ENCODE assay signal across 18 cellular contexts in the genomic region with DNA sequence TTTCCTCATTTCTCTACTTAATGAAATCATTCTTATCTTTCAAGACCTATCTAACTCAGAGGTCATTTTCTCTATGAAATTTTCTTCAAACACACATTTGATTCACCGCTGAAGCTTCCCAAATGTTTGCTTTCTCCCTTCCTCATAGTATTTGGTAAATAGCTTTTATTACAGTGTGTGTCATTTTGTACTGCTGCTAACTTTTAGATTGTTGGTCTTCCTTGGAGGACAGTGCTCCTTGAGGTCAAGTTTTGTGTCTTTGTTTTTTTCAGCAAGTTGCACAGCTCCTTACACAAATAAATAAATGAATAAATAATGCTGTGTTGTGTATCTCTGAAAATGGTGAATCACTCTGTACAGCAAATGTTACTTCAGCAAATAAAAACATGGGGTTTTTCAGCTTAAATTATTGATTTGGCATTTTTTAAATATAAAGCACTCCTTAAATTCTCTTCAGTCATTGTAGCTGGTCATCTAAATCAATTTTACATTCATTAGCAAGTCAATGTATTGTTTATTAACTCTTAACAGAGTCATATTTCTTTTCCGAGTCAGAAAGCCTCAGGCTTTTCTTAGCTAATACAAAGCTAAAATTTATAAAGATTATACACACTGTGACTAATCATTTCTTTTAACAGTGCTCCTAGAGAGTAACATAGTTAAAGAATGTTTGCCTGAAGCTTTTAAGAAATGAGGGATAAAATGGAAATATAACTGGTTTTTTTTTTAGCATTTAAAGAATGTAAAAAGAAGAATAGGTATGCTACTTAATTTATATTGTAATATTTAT. TPM values are rescaled to one million over a fixed set of nuclear protein-coding genes. Genes with fewer than 3 reads are reported as not detected.
DNase-seq lines count a peak whose midpoint lies in the region; ATAC-seq lines count a peak whose summit lies in the region.
"Had no signal": no experiment of that assay in that cellular context is flagged by ENCODE, and none has a peak within 500 bp of the region (broad histone marks: within the 10 kb centered on the region; RNA-seq: fewer than 3 reads in every experiment).

No MANE protein-coding gene starts in this region.

- no peak overlapping the region for H3K14ac ChIP-seq in neuronal stem cell (ENCODE audit: low read length)

- intact Hi-C loops in cardiac septum (cut with DNase I): no loop called here

- H3K27ac ChIP-seq in GM23248 (no peak overlapping the region), SK-N-MC (no peak overlapping the region), neuronal stem cell (replicated peaks; ENCODE audit: low read length) (no peak overlapping the region)
- H3K27ac ChIP-seq: BLaER1 had no signal

- H3K18ac ChIP-seq in neuronal stem cell (ENCODE audit: low read length): no peak overlapping the region

- H3K4me2 ChIP-seq in GM23248 (ENCODE audit: unreplicated experiment) (peak overlapping the region; percentile 32), neuronal stem cell (ENCODE audit: insufficient read depth, low read length, poor library complexity, severe bottlenecking) (no peak overlapping the region)
- H3K4me2 ChIP-seq: BLaER1, SK-N-SH had no signal

- H3K23ac ChIP-seq in neuronal stem cell (ENCODE audit: low read depth, low read length, poor library complexity): no peak overlapping the region

- no peak overlapping the region for H2AK5ac ChIP-seq in neuronal stem cell (ENCODE audit: low read depth, low read length)

- no peak overlapping the region for H2BK15ac ChIP-seq in neuronal stem cell (ENCODE audit: low read length)

- no peak overlapping the region for H2BK12ac ChIP-seq in neuronal stem cell (ENCODE audit: low read length)

- H3K4me1 ChIP-seq in GM23248 (ENCODE audit: insufficient read depth): peaks cover 12% of the 10 kb centered on the region
- H3K4me1 ChIP-seq in neuronal stem cell (ENCODE audit: control insufficient read depth in 2 of 2, insufficient read depth in 1 of 2, low read depth in 1 of 2, low read length in 2 of 2): no peaks in the 10 kb centered on the region
- H3K4me1 ChIP-seq: BLaER1 had no signal

- H4K91ac ChIP-seq in neuronal stem cell (ENCODE audit: low read depth, low read length, poor library complexity): no peak overlapping the region

- no peaks in the 10 kb centered on the region for H3K27me3 ChIP-seq in GM23248 (replicated peaks; ENCODE audit: insufficient read depth)
- H3K27me3 ChIP-seq in neuronal stem cell (ENCODE audit: control insufficient read depth in 3 of 3, insufficient read depth in 3 of 3, low read depth in 1 of 3, low read length in 3 of 3): no peaks in the 10 kb centered on the region
- H3K27me3 ChIP-seq: BLaER1 had no signal

- no peak overlapping the region for H3K9ac ChIP-seq in GM23248
- H3K9ac ChIP-seq in SK-N-MC (ENCODE audit: insufficient read length): no peak overlapping the region
- H3K9ac ChIP-seq in neuronal stem cell (ENCODE audit: low read depth, low read length, poor library complexity): no peak overlapping the region
- H3K9ac ChIP-seq: BLaER1, SK-N-SH had no signal

- H4K8ac ChIP-seq in neuronal stem cell (ENCODE audit: low read depth, low read length): no peak overlapping the region

- 81 to 82% methylated on average over 2 of the region's 2 CpGs for WGBS in GM23248 (ENCODE audit: low coverage in 1 of 2, low lambda C conversion rate in 2 of 2, missing lambda C conversion rate in 2 of 2), 2 experiments
- WGBS in neuronal stem cell (ENCODE audit: extremely low coverage in 2 of 2, insufficient read length in 2 of 2, insufficient replicate concordance in 1 of 2), 2 donors: no CpG with 5 or more reads among the region's 2 CpGs

- H2AFZ ChIP-seq in GM23248 (no peak overlapping the region), neuronal stem cell (ENCODE audit: low read length) (no peak overlapping the region)

- no peaks in the 10 kb centered on the region for H3K36me3 ChIP-seq in GM23248 (ENCODE audit: low read depth)
- H3K36me3 ChIP-seq in SK-N-MC (ENCODE audit: insufficient read depth, low read length): no peaks in the 10 kb centered on the region
- no peaks in the 10 kb centered on the region for H3K36me3 ChIP-seq in neuronal stem cell (replicated peaks in 1 of 2; ENCODE audit: control insufficient read depth in 2 of 2, insufficient read depth in 2 of 2, low read length in 2 of 2)
- H3K36me3 ChIP-seq: BLaER1 had no signal

- no peak overlapping the region for H2BK120ac ChIP-seq in neuronal stem cell (ENCODE audit: low read depth, low read length)

- DNase-seq in GM23248 (peak; percentile 47), SK-N-MC (ENCODE audit: low read depth, low spot score) (peak; percentile 28), fibroblast of peridontal ligament (ENCODE audit: extremely low read depth) (peak; percentile 2), cardiac septum (ENCODE audit: low spot score) (no peak), DMS79 treated with DMSO at 0.1 percent for 48 hours (lab: John Stamatoyannopoulos, UW) (no peak), neuronal stem cell (ENCODE audit: low spot score) (no peak)
- DNase-seq: CD4-positive, alpha-beta T cell; COR-L47; DMS79; Karpas-422; NCI-H1694 treated with DMSO at 0.1 percent for 48 hours; NCI-H2081 treated with DMSO at 0.1 percent for 48 hours; NCI-H2171 treated with DMSO at 0.1 percent for 48 hours; NCI-H524 treated with DMSO at 0.1 percent for 48 hours; SHP77; SK-N-SH had no signal

- no peaks in the 10 kb centered on the region for H3K79me1 ChIP-seq in neuronal stem cell (ENCODE audit: low read depth, low read length)

- H3K79me2 ChIP-seq in GM23248 (ENCODE audit: insufficient read depth): no peaks in the 10 kb centered on the region

- H4K20me1 ChIP-seq in GM23248 (ENCODE audit: insufficient read depth): no peaks in the 10 kb centered on the region
- H4K20me1 ChIP-seq: BLaER1 had no signal

- no peak for ATAC-seq in HG03025 (IDR thresholded peaks at IDR 0.05; ENCODE audit: low FRiP score, unreplicated experiment)

- no peak overlapping the region for H2BK5ac ChIP-seq in neuronal stem cell (ENCODE audit: low read length)

- H3K4me3 ChIP-seq in GM23248 (no peak overlapping the region), SK-N-MC (no peak overlapping the region), neuronal stem cell (ENCODE audit: low read length in 2 of 2) (no peak overlapping the region)
- H3K4me3 ChIP-seq: BLaER1 had no signal

- H3K9me2 ChIP-seq in GM23248 (ENCODE audit: insufficient read depth): no peaks in the 10 kb centered on the region
- H3K9me2 ChIP-seq: SK-N-SH had no signal

- in situ Hi-C loops in GM23248 (cut with MboI): no loop called here

- H3F3A ChIP-seq in GM23248 (ENCODE audit: insufficient read depth): no peaks in the 10 kb centered on the region

- H3K9me3 ChIP-seq in GM23248 (ENCODE audit: low read depth) (no peaks in the 10 kb centered on the region), SK-N-MC (ENCODE audit: low read depth, low read length) (no peaks in the 10 kb centered on the region), neuronal stem cell (replicated peaks in 1 of 2; ENCODE audit: control insufficient read depth in 2 of 2, insufficient read depth in 1 of 2, low read depth in 1 of 2, low read length in 2 of 2) (no peaks in the 10 kb centered on the region)
- H3K9me3 ChIP-seq: BLaER1, SK-N-SH had no signal

- no peak overlapping the region for H3K4ac ChIP-seq in neuronal stem cell (ENCODE audit: low read length)

RNA-seq across cellular contexts. Expression of a gene that starts 30.1 kb away (rescaled TPM):
- 15.7 and 31.3 TPM in 2 replicates for total RNA-seq in GM23248 (2014; rRNA removed; shearing (Covaris generic))
- 40.6 and 41.3 TPM in 2 replicates for polyA plus RNA-seq in GM23248 (2016; fragmentation: Nextera tagmentation; extraction: Ambion mirVana)
- total RNA-seq in cardiac septum: 1.9 TPM
- 77.0 TPM for polyA plus RNA-seq in neuronal stem cell (2013, experiment 1 of 2)
- 81.3 TPM for polyA plus RNA-seq in neuronal stem cell (2013, experiment 2 of 2)

Comparison
In these comparisons a context has a peak if more than half of its experiments do, and no peak if none do; other contexts are left out.
1. DNase-seq: peak in GM23248 (single experiment), SK-N-MC (single experiment) and fibroblast of peridontal ligament (single experiment); none in cardiac septum (single experiment), DMS79 treated with DMSO at 0.1 percent for 48 hours (single experiment) and neuronal stem cell (single experiment).